Comparison of ENCODE assay signal across 1 cellular context in the genomic region with DNA sequence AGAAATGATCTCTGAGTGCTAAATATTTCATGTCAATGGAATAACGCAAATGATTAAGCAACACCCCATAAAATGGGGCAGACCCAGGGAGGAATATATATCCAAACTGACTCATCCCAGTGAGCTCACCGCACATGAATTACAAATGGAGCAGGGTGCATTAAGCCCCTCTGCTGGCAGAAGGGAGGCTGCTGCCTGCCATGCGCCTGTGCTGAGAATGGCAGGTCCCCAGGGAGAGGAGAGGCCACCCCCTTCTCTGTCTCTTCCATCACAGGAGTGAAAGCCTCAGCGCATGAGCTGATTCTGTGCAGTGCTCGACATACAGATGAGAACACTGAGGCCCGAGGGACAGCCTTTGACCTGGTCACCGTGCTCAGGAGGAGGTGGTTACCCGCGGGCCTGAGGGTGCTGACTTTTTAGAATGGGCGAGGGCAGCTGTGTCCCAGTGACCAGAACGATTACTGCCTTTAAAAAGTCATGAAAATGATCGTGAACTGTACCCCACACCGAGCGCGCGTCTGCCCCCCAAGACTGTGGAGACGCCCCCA.
TF ChIP-seq lines count a peak whose summit lies in the region.

No MANE protein-coding gene starts in this region.

TF ChIP-seq in HEK293, 187 proteins besides CTCF, POLR2A, EP300 and RAD21 (continued from another document):
- TF ChIP-seq, protein P1, sequence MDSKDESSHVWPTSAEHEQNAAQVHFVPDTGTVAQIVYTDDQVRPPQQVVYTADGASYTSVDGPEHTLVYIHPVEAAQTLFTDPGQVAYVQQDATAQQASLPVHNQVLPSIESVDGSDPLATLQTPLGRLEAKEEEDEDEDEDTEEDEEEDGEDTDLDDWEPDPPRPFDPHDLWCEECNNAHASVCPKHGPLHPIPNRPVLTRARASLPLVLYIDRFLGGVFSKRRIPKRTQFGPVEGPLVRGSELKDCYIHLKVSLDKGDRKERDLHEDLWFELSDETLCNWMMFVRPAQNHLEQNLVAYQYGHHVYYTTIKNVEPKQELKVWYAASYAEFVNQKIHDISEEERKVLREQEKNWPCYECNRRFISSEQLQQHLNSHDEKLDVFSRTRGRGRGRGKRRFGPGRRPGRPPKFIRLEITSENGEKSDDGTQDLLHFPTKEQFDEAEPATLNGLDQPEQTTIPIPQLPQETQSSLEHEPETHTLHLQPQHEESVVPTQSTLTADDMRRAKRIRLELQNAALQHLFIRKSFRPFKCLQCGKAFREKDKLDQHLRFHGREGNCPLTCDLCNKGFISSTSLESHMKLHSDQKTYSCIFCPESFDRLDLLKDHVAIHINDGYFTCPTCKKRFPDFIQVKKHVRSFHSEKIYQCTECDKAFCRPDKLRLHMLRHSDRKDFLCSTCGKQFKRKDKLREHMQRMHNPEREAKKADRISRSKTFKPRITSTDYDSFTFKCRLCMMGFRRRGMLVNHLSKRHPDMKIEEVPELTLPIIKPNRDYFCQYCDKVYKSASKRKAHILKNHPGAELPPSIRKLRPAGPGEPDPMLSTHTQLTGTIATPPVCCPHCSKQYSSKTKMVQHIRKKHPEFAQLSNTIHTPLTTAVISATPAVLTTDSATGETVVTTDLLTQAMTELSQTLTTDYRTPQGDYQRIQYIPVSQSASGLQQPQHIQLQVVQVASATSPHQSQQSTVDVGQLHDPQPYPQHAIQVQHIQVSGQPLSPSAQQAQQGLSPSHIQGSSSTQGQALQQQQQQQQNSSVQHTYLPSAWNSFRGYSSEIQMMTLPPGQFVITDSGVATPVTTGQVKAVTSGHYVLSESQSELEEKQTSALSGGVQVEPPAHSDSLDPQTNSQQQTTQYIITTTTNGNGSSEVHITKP (tag by site-specific recombination; IDR thresholded peaks at IDR 0.05) = peak; percentile 58
- TF ChIP-seq ZNF366 (tag by site-specific recombination; conservative IDR thresholded peaks at IDR 0.05) = peak; percentile 64
- TF ChIP-seq, protein P2, sequence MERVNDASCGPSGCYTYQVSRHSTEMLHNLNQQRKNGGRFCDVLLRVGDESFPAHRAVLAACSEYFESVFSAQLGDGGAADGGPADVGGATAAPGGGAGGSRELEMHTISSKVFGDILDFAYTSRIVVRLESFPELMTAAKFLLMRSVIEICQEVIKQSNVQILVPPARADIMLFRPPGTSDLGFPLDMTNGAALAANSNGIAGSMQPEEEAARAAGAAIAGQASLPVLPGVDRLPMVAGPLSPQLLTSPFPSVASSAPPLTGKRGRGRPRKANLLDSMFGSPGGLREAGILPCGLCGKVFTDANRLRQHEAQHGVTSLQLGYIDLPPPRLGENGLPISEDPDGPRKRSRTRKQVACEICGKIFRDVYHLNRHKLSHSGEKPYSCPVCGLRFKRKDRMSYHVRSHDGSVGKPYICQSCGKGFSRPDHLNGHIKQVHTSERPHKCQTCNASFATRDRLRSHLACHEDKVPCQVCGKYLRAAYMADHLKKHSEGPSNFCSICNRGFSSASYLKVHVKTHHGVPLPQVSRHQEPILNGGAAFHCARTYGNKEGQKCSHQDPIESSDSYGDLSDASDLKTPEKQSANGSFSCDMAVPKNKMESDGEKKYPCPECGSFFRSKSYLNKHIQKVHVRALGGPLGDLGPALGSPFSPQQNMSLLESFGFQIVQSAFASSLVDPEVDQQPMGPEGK (tag by site-specific recombination; IDR thresholded peaks at IDR 0.05) = 0 out of 2 replicates have a peak, but pooled peaks have one; percentile 13
